1 cellular context compared by ENCODE assay signal in genomic region chr18:22668496-22668895, GRCh38.
TF ChIP-seq lines count a peak whose summit lies in the region.

No MANE protein-coding gene starts in this region.

TF ChIP-seq in GM12878, 131 proteins besides CTCF, POLR2A, EP300 and RAD21 (continued from another document):
- TF ChIP-seq HSF1 (IDR thresholded peaks at IDR 0.05; ENCODE audit: low read depth, low read length) (no peak), REST (IDR thresholded peaks at IDR 0.05; ENCODE audit: low read depth, low read length) (no peak), SMC3 (IDR thresholded peaks at IDR 0.05; ENCODE audit: borderline replicate concordance, low read length) (no peak), RAD51 (IDR thresholded peaks at IDR 0.05) (no peak), NR2F1 (conservative IDR thresholded peaks at IDR 0.05) (no peak), SMAD5 (IDR thresholded peaks at IDR 0.05; ENCODE audit: low read depth) (no peak), STAT3 (IDR thresholded peaks at IDR 0.05; ENCODE audit: low read depth, low read length) (no peak), TCF12 (IDR thresholded peaks at IDR 0.05; ENCODE audit: low read depth, low read length) (no peak)
TF ChIP-seq in GM12878: peak in this region for 0.
